Comparison of ENCODE assay signal across 15 cellular contexts in genomic region chr12:50828121-50828520, GRCh38. TPM values are rescaled to one million over a fixed set of nuclear protein-coding genes. Genes with fewer than 3 reads are reported as not detected.
DNase-seq lines count a peak whose midpoint lies in the region; ATAC-seq, FAIRE-seq and TF ChIP-seq lines count a peak whose summit lies in the region.
"Had no signal": no experiment of that assay in that cellular context is flagged by ENCODE, and none has a peak within 500 bp of the region (broad histone marks: within the 10 kb centered on the region; RNA-seq: fewer than 3 reads in every experiment).

No MANE protein-coding gene starts in this region.

- no peak for TF ChIP-seq POLR2A in HepG2 (IDR thresholded peaks at IDR 0.05; ENCODE audit: insufficient read depth in 1 of 2, low read depth in 2 of 2, low read length in 2 of 2)
- no peak for TF ChIP-seq POLR2A in right lobe of liver (IDR thresholded peaks at IDR 0.05)

- TF ChIP-seq EP300 in HepG2 (IDR thresholded peaks at IDR 0.05; ENCODE audit: low read depth in 2 of 2, low read length in 2 of 2) (no peak), HepG2 (CRISPR knock-in tag; IDR thresholded peaks at IDR 0.05; ENCODE audit: borderline replicate concordance) (no peak)

- H3K4ac ChIP-seq in trophoblast cell (ENCODE audit: low read depth, low read length): no peak overlapping the region

- no peak for DNase-seq in HepG2 (ENCODE audit: low spot score)
- no peak for DNase-seq in right lobe of liver
- no peak for DNase-seq in central memory CD8-positive, alpha-beta T cell (ENCODE audit: low spot score in 2 of 2)
- no peak for DNase-seq in trophoblast cell
- no peak for DNase-seq in middle frontal gyrus (ENCODE audit: extremely low spot score, low spot score)
- no peak for DNase-seq in activated CD8-positive, alpha-beta memory T cell treated with anti-CD3 and anti-CD28 coated beads for 24 hours
- no peak for DNase-seq in NCI-H774 (lab: John Stamatoyannopoulos, UW)
- DNase-seq: 8988T, AML-193, DMS53, GF-D8 had no signal

- H2BK120ac ChIP-seq in trophoblast cell (ENCODE audit: insufficient read depth, low read length, poor library complexity): peak overlapping the region; percentile 11

- WGBS in HepG2 (ENCODE audit: low lambda C conversion rate): 88% methylated on average over 1 of the region's 1 CpG
- 91% methylated on average over 1 of the region's 1 CpG for WGBS in right lobe of liver (ENCODE audit: insufficient coverage, low coverage, low lambda C conversion rate, missing lambda C conversion rate)
- no CpG with 5 or more reads among the region's 1 CpG for WGBS in trophoblast cell (ENCODE audit: extremely low coverage, insufficient coverage, insufficient read length)

- peak overlapping the region; percentile 29 for H3K27ac Mint-ChIP-seq in central memory CD8-positive, alpha-beta T cell (ENCODE audit: low read depth)

- no peaks in the 10 kb centered on the region for H4K20me1 ChIP-seq in HepG2 (ENCODE audit: insufficient read depth, low read length)
- H4K20me1 ChIP-seq: BLaER1 had no signal

- H3K9me3 ChIP-seq in HepG2 (ENCODE audit: low read length) (peaks cover 5% of the 10 kb centered on the region; the same call in 1 of the 2 replicates), right lobe of liver (no peaks in the 10 kb centered on the region), trophoblast cell (ENCODE audit: insufficient read depth, low read depth, low read length) (peaks cover 2% of the 10 kb centered on the region)

- H3K36me3 ChIP-seq in HepG2 (replicated peaks in 1 of 2; ENCODE audit: control insufficient read depth in 1 of 2, insufficient read depth in 2 of 2, low read length in 2 of 2) (no peaks in the 10 kb centered on the region), right lobe of liver (no peaks in the 10 kb centered on the region), trophoblast cell (ENCODE audit: control insufficient read depth in 1 of 2, insufficient read depth in 2 of 2, low read length in 2 of 2) (no peaks in the 10 kb centered on the region)
- H3K36me3 ChIP-seq: BLaER1, HAP-1 had no signal

- no peak overlapping the region for H3K23ac ChIP-seq in trophoblast cell (ENCODE audit: low read length)

- BruUV-seq in HepG2 (replicated peaks; lab: Mats Ljungman, UMichigan): no TSS peak

- H3K9ac ChIP-seq in HepG2 (ENCODE audit: insufficient read depth, low read depth, low read length): no peak overlapping the region
- H3K9ac ChIP-seq in trophoblast cell (ENCODE audit: low read length): no peak overlapping the region
- H3K9ac ChIP-seq: BLaER1 had no signal

- H3K4me3 ChIP-seq in HepG2 (replicated peaks in 1 of 3; ENCODE audit: insufficient read depth in 1 of 3, low read depth in 2 of 3, low read length in 3 of 3) (no peak overlapping the region), right lobe of liver (no peak overlapping the region), trophoblast cell (ENCODE audit: low read depth, low read length) (no peak overlapping the region)
- H3K4me3 ChIP-seq: BLaER1, HAP-1 had no signal

- POLR2A ChIA-PET in HepG2 (lab: Yijun Ruan, JAX): interaction anchor here (0.6 kb wide), 1 partner anchor 13 kb away, joined by 3 read pairs; no protein-coding TSS in a partner anchor

- no peak overlapping the region for H3K4me3 Mint-ChIP-seq in central memory CD8-positive, alpha-beta T cell

- H4K12ac ChIP-seq in trophoblast cell (ENCODE audit: low read depth, low read length): no peak overlapping the region

- FAIRE-seq in HepG2 (lab: Jason Lieb, UNC): no peak
- FAIRE-seq: GM19239, H1 had no signal

- H2BK12ac ChIP-seq in trophoblast cell (ENCODE audit: low read length): peak overlapping the region; percentile 70

- no peak overlapping the region for H4K91ac ChIP-seq in trophoblast cell (ENCODE audit: low read depth, low read length)

- H3K27me3 ChIP-seq in HepG2 (ENCODE audit: control insufficient read depth in 1 of 2, insufficient read depth in 2 of 2, low read length in 2 of 2): no peaks in the 10 kb centered on the region
- no peaks in the 10 kb centered on the region for H3K27me3 ChIP-seq in right lobe of liver
- no peaks in the 10 kb centered on the region for H3K27me3 ChIP-seq in trophoblast cell (ENCODE audit: insufficient read depth, low read length)
- H3K27me3 ChIP-seq: BLaER1 had no signal

- in situ Hi-C loops in HepG2 (cut with HindIII; ENCODE audit: extremely low pct_ligation_motif_present, low pct_unique_long_range_greater_than_20kb): loop anchor here (5.0 to 10.0 kb wide), 2 partner anchors 159 to 197 kb away; partner anchors contain the start of gene SLC11A2

- H2AFZ ChIP-seq in HepG2 (ENCODE audit: low read length) (no peak overlapping the region), trophoblast cell (ENCODE audit: insufficient read depth, low read length, poor library complexity) (no peak overlapping the region)

- peaks cover 22% of the 10 kb centered on the region for H3K4me1 ChIP-seq in HepG2 (ENCODE audit: insufficient read depth, low read length)
- H3K4me1 ChIP-seq in right lobe of liver: peaks cover 0 to 21% (median 2%) of the 10 kb centered on the region in 4 donors
- H3K4me1 ChIP-seq in trophoblast cell (ENCODE audit: control insufficient read depth in 1 of 2, insufficient read depth in 2 of 2, low read length in 2 of 2): no peaks in the 10 kb centered on the region
- H3K4me1 ChIP-seq: BLaER1 had no signal

- H3K27me3 Mint-ChIP-seq in central memory CD8-positive, alpha-beta T cell: peaks cover 35% of the 10 kb centered on the region

- no peak overlapping the region for H4K8ac ChIP-seq in trophoblast cell (ENCODE audit: low read depth, low read length)

- peak; percentile 39 for ATAC-seq in HepG2
- ATAC-seq in right lobe of liver: no peak
- ATAC-seq in central memory CD8-positive, alpha-beta T cell (replicated peaks; ENCODE audit: extremely low read depth, poor library complexity, severe bottlenecking): no peak

- H2AK5ac ChIP-seq in trophoblast cell (ENCODE audit: low read length): no peak overlapping the region

- intact Hi-C loops in HepG2 (cut with micrococcal nuclease; ENCODE audit: unreplicated experiment): loop anchor here (5.0 kb wide), 2 partner anchors 61 to 99 kb away; a partner anchor contains a TSS
- intact Hi-C loops in right lobe of liver (cut with DNase I): loop anchor here in 1 of 2 donors (10.0 kb wide), 1 partner anchor 157 kb away; no protein-coding TSS in a partner anchor

- TF ChIP-seq CTCF in HepG2 (CRISPR knock-in tag; IDR thresholded peaks at IDR 0.05) (no peak), right lobe of liver (IDR thresholded peaks at IDR 0.05) (no peak)

- H3K4me2 ChIP-seq in HepG2 (ENCODE audit: low read depth, low read length) (no peak overlapping the region), trophoblast cell (ENCODE audit: low read length) (no peak overlapping the region)
- H3K4me2 ChIP-seq: BLaER1 had no signal

- peaks cover 2% of the 10 kb centered on the region for H3K79me1 ChIP-seq in trophoblast cell (ENCODE audit: low read length)

- TF ChIP-seq RAD21 in HepG2 (CRISPR knock-in tag; IDR thresholded peaks at IDR 0.05): no peak

- no peak overlapping the region for H3K18ac ChIP-seq in trophoblast cell (ENCODE audit: low read length)

- CTCF ChIA-PET in HepG2 (lab: Yijun Ruan, JAX; ENCODE audit: low intra/inter-chr PET ratio, low total read pairs): no interaction called here

- no peaks in the 10 kb centered on the region for H3K79me2 ChIP-seq in HepG2 (ENCODE audit: insufficient read depth, low read length)
- no peaks in the 10 kb centered on the region for H3K79me2 ChIP-seq in trophoblast cell (ENCODE audit: control insufficient read depth, insufficient read depth, low read length, poor library complexity)

- no peaks in the 10 kb centered on the region for H3K4me1 Mint-ChIP-seq in central memory CD8-positive, alpha-beta T cell

- no peak overlapping the region for H2BK5ac ChIP-seq in trophoblast cell (ENCODE audit: low read depth, low read length, poor library complexity)

- no peak overlapping the region for H3K14ac ChIP-seq in trophoblast cell (ENCODE audit: low read length)

- H3K36me3 Mint-ChIP-seq in central memory CD8-positive, alpha-beta T cell (ENCODE audit: insufficient read depth): peaks cover 4% of the 10 kb centered on the region

- H3K27ac ChIP-seq in HepG2 (ENCODE audit: extremely low read length, insufficient read depth, low read length): no peak overlapping the region
- H3K27ac ChIP-seq in right lobe of liver: no peak overlapping the region
- H3K27ac ChIP-seq in trophoblast cell (ENCODE audit: low read depth, low read length): no peak overlapping the region
- H3K27ac ChIP-seq: BLaER1 had no signal

- H3K9me3 Mint-ChIP-seq in central memory CD8-positive, alpha-beta T cell: no peaks in the 10 kb centered on the region

TF ChIP-seq in HepG2, 621 proteins besides CTCF, POLR2A, EP300 and RAD21 (continues in another document):
- TF ChIP-seq MBD4 (IDR thresholded peaks at IDR 0.05; ENCODE audit: borderline replicate concordance, low read length) (no peak), ZBTB1 (CRISPR knock-in tag; IDR thresholded peaks at IDR 0.05; ENCODE audit: borderline replicate concordance) (no peak), KLF16 (CRISPR knock-in tag; IDR thresholded peaks at IDR 0.05) (no peak), ZSCAN20 (CRISPR knock-in tag; IDR thresholded peaks at IDR 0.05; ENCODE audit: borderline replicate concordance) (no peak), ZBTB8A (CRISPR knock-in tag; IDR thresholded peaks at IDR 0.05; ENCODE audit: borderline replicate concordance, low read depth) (no peak)

RNA-seq across cellular contexts. Expression of gene TMPRSS12, which starts 14.6 kb away (rescaled TPM):
- total RNA-seq in HepG2 (2016; rRNA removed; fragmentation: Illumina TruSeq; extraction: Trizol): not detected in 2 replicates
- total RNA-seq in HepG2 (2016; cell fraction: cytosol; rRNA removed; fragmentation: Illumina TruSeq; extraction: Trizol; ENCODE audit: low read depth): not detected in 2 replicates
- not detected in 2 replicates for total RNA-seq in HepG2 (2016; cell fraction: insoluble cytoplasmic fraction; rRNA removed; fragmentation: Illumina TruSeq; extraction: Trizol)
- total RNA-seq in HepG2 (2016; cell fraction: membrane; rRNA removed; fragmentation: Illumina TruSeq; extraction: Trizol): not detected in 2 replicates
- not detected in 2 replicates for total RNA-seq in HepG2 (2016; cell fraction: nucleus; rRNA removed; fragmentation: Illumina TruSeq; extraction: Trizol)
- not detected in 2 replicates for polyA plus RNA-seq in HepG2 (2011; rRNA removed)
- not detected in 2 replicates for polyA plus RNA-seq in HepG2 (2011; cell fraction: cytosol; rRNA removed)
- not detected in 2 replicates for polyA plus RNA-seq in HepG2 (2011; cell fraction: nucleus; rRNA removed)
- polyA plus RNA-seq in HepG2 (2012): not detected in 2 replicates
- not detected in 2 replicates for polyA plus RNA-seq in HepG2 (2016; cell fraction: cytosol; fragmentation: Illumina TruSeq; extraction: Trizol; ENCODE audit: low read depth)
- not detected in 2 replicates for polyA plus RNA-seq in HepG2 (2016; cell fraction: insoluble cytoplasmic fraction; fragmentation: Illumina TruSeq; extraction: Trizol; ENCODE audit: low read depth)
- not detected in 2 replicates for polyA plus RNA-seq in HepG2 (2016; cell fraction: membrane; fragmentation: Illumina TruSeq; extraction: Trizol; ENCODE audit: low read depth)
- not detected in 2 replicates for polyA plus RNA-seq in HepG2 (2016; cell fraction: nucleus; fragmentation: Illumina TruSeq; extraction: Trizol; ENCODE audit: insufficient read depth, low read depth)
- not detected in 2 replicates for polyA minus RNA-seq in HepG2 (2011; rRNA and poly(A)+ RNA removed; ENCODE audit: low replicate concordance)
- not detected in 2 replicates for polyA minus RNA-seq in HepG2 (2011; cell fraction: cytosol; rRNA and poly(A)+ RNA removed)
- not detected in 2 replicates for polyA minus RNA-seq in HepG2 (2011; cell fraction: nucleus; rRNA and poly(A)+ RNA removed)
- not detected for total RNA-seq in right lobe of liver
- 0.14 TPM in 2 replicates for polyA plus RNA-seq in trophoblast cell (2013)
- total RNA-seq: H1 had no signal
- polyA plus RNA-seq: H1 had no signal
